In the genomic region with DNA sequence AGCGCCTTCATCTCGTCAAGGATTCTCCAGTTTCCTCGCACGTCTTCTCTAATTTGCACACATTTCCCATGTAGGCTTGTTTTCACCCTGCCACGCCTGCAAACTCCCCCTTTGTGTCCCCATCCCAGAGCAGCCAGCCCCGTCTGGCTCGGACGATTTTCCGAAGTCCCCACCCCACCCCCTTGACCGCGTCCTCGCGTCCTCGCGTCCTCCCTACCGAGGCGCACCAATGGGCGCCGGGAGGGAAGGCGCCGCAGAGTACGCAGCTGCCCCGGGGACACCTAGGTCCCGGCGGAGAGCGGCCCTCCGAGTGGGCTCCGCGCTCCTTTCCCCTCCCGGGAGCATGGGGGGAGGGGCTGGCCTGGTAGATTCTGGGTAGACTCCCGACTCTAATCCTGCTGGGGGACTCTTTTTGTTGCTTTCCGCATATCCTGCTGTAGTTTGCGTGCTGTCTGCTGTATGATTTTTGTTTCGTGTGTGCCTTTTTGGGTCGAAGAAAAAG, we compare ENCODE assay signal across 8 cellular contexts. TPM values are rescaled to one million over a fixed set of nuclear protein-coding genes. Genes with fewer than 3 reads are reported as not detected.
DNase-seq lines count a peak whose midpoint lies in the region; ATAC-seq and TF ChIP-seq lines count a peak whose summit lies in the region.

No MANE protein-coding gene starts in this region.

- TF ChIP-seq CTCF in chondrocyte (IDR thresholded peaks at IDR 0.05): no peak

- H3K9me3 Mint-ChIP-seq in chondrocyte (ENCODE audit: low read depth): no peaks in the 10 kb centered on the region
- no peaks in the 10 kb centered on the region for H3K9me3 Mint-ChIP-seq in stimulated activated naive B cell treated with anti-CD40 and anti-IgM and Interleukin-4, amounts not matched to agents 10 μg/mL and 1 μg/mL and 100 μg/mL, for 72 hours

- peak overlapping the region; percentile 92 for H3K27ac Mint-ChIP-seq in chondrocyte (ENCODE audit: unreplicated experiment)
- peak overlapping the region; percentile 15 for H3K27ac Mint-ChIP-seq in stimulated activated naive B cell treated with anti-CD40 and anti-IgM and Interleukin-4, amounts not matched to agents 10 μg/mL and 1 μg/mL and 100 μg/mL, for 72 hours

- peaks cover 8% of the 10 kb centered on the region for H3K27me3 Mint-ChIP-seq in chondrocyte (ENCODE audit: low read depth)
- H3K27me3 Mint-ChIP-seq in stimulated activated naive B cell treated with anti-CD40 and anti-IgM and Interleukin-4, amounts not matched to agents 10 μg/mL and 1 μg/mL and 100 μg/mL, for 72 hours: peaks cover 50 to 56% of the 10 kb centered on the region in 2 donors

- peaks cover 29% of the 10 kb centered on the region for H3K4me1 ChIP-seq in ES-I3 (ENCODE audit: insufficient read depth, low read length)

- no peaks in the 10 kb centered on the region for H3K36me3 Mint-ChIP-seq in chondrocyte (ENCODE audit: low read depth)
- H3K36me3 Mint-ChIP-seq in stimulated activated naive B cell treated with anti-CD40 and anti-IgM and Interleukin-4, amounts not matched to agents 10 μg/mL and 1 μg/mL and 100 μg/mL, for 72 hours: no peaks in the 10 kb centered on the region

- H3K4me1 Mint-ChIP-seq in chondrocyte (ENCODE audit: low read depth): peaks cover 47% of the 10 kb centered on the region
- peaks cover 15 to 22% of the 10 kb centered on the region in 2 donors for H3K4me1 Mint-ChIP-seq in stimulated activated naive B cell treated with anti-CD40 and anti-IgM and Interleukin-4, amounts not matched to agents 10 μg/mL and 1 μg/mL and 100 μg/mL, for 72 hours

- H3K9me3 ChIP-seq in ES-I3 (ENCODE audit: control insufficient read depth, insufficient read depth, low read length): no peaks in the 10 kb centered on the region

- peak overlapping the region; percentile 92 for H3K9ac ChIP-seq in ES-I3 (ENCODE audit: low read depth, low read length)

- DNase-seq in NCI-H774 (lab: John Stamatoyannopoulos, UW): peak; percentile 25
- DNase-seq in chondrocyte (ENCODE audit: low spot score): no peak
- DNase-seq in stimulated activated naive B cell treated with anti-CD40 and anti-IgM and Interleukin-4, amounts not matched to agents 10 μg/mL and 1 μg/mL and 100 μg/mL, for 72 hours: no peak
- DNase-seq in activated effector memory CD4-positive, alpha-beta T cell treated with anti-CD3 and anti-CD28 coated beads, Interleukin-2, amount 50 U/mL, for 16 hours: no peak
- no peak for DNase-seq in SIG-M5 treated with dmso at 0.1 percent for 504 hours (lab: John Stamatoyannopoulos, UW; ENCODE audit: unreplicated experiment)

- H3K4me3 Mint-ChIP-seq in chondrocyte (ENCODE audit: unreplicated experiment): peak overlapping the region; percentile 83
- H3K4me3 Mint-ChIP-seq in stimulated activated naive B cell treated with anti-CD40 and anti-IgM and Interleukin-4, amounts not matched to agents 10 μg/mL and 1 μg/mL and 100 μg/mL, for 72 hours: peak overlapping the region; percentile 79 to 82

- no peaks in the 10 kb centered on the region for H3K36me3 ChIP-seq in ES-I3 (ENCODE audit: insufficient read depth, low read length)

- peak overlapping the region; percentile 10 for H3K27ac ChIP-seq in layer of hippocampus (ENCODE audit: low read depth, low read length)

- ATAC-seq in stimulated activated naive B cell treated with anti-CD40 and anti-IgM and Interleukin-4, amounts not matched to agents 10 μg/mL and 1 μg/mL and 100 μg/mL, for 72 hours (replicated peaks): no peak
- no peak for ATAC-seq in GM19035 (IDR thresholded peaks at IDR 0.05; ENCODE audit: unreplicated experiment)

- H3K27me3 ChIP-seq in layer of hippocampus (ENCODE audit: control insufficient read depth, insufficient read depth, low read length): no peaks in the 10 kb centered on the region

RNA-seq across cellular contexts. Expression of a gene that starts 1.3 kb away (rescaled TPM):
- total RNA-seq in chondrocyte: 10.4 to 13.7 TPM (median 10.5 TPM) in 3 replicates
